ENCODE assay signal across 33 cellular contexts in the genomic region with DNA sequence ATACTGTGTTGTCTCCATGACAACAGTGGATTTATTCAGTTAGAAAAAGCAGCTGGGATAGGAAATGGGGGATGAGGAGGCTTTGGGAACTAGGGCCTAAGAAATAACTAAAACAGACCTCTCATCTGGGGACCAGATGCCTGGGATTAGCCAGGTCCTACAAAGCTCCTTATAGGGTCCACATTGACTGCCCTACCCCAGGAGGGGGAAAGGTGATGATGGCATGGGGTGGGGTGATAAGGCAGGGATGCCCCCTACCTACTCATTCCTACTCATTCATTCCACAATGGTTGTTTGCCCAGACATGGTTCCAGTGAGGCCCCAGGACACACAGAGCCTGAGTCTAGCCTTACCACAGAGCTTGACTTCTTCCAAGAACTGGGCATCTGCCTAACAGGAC.
"Had no signal": no experiment of that assay in that cellular context is flagged by ENCODE, and none has a peak within 500 bp of the region (broad histone marks: within the 10 kb centered on the region; RNA-seq: fewer than 3 reads in every experiment).

No MANE protein-coding gene starts in this region.

- H3K27me3 ChIP-seq: cardiac muscle cell, colonic mucosa, SJCRH30 had no signal

- H3K4me1 ChIP-seq: colonic mucosa had no signal

- H3K4me3 ChIP-seq: cardiac muscle cell, colonic mucosa, SJCRH30, SK-N-MC had no signal

- H3K27ac ChIP-seq: cardiac muscle cell, colonic mucosa, SJCRH30, SK-N-MC, VCaP had no signal

- H3K9me3 ChIP-seq: colonic mucosa, SJCRH30 had no signal

- H3K36me3 ChIP-seq: cardiac muscle cell, colonic mucosa had no signal

- DNase-seq: activated CD4-positive, alpha-beta memory T cell treated with anti-CD3 and anti-CD28 coated beads, Interleukin-2, amount 10 ng/mL, durations not matched to agents 7 days and 5 days; activated CD4-positive, alpha-beta T cell treated with anti-CD3 and anti-CD28 coated beads for 1 hour; activated CD4-positive, alpha-beta T cell treated with anti-CD3 and anti-CD28 coated beads for 48 hours; activated CD4-positive, CD25-positive, alpha-beta regulatory T cell; activated CD8-positive, alpha-beta memory T cell treated with anti-CD3 and anti-CD28 coated beads for 24 hours; activated CD8-positive, alpha-beta memory T cell treated with anti-CD3 and anti-CD28 coated beads, Interleukin-2, amount 10 ng/mL, durations not matched to agents 7 days and 5 days; activated CD8-positive, alpha-beta memory T cell treated with anti-CD3 and anti-CD28 coated beads, Interleukin-2, amount 50 U/mL, for 48 hours; activated effector memory CD4-positive, alpha-beta T cell treated with anti-CD3 and anti-CD28 coated beads, Interleukin-2, amount 50 U/mL, for 16 hours; activated naive CD4-positive, alpha-beta T cell; activated naive CD4-positive, alpha-beta T cell treated with anti-CD3 and anti-CD28 coated beads, Interleukin-2, amount 50 U/mL, for 16 hours; activated naive CD8-positive, alpha-beta T cell treated with anti-CD3 and anti-CD28 coated beads for 36 hours; activated T-cell treated with anti-CD3 and anti-CD28 coated beads, Interleukin-2, amount 50 U/mL, for 1 hour; activated T-cell treated with anti-CD3 and anti-CD28 coated beads, Interleukin-2, amount 50 U/mL, for 72 hours; amniotic stem cell; aorta; colonic mucosa; Kasumi-1; KBM-7; MM.1S; MV-4-11; NCI-H1092 treated with DMSO at 0.1 percent for 48 hours; NCI-H187 treated with DMSO at 0.1 percent for 48 hours; NCI-H2081; NCI-H345; NCI-H526 treated with DMSO at 0.1 percent for 48 hours; NCI-H774; SJCRH30; T-cell; T-helper 17 cell; T-helper 9 cell had no signal
